1 cellular context compared by ENCODE assay signal in the genomic region with DNA sequence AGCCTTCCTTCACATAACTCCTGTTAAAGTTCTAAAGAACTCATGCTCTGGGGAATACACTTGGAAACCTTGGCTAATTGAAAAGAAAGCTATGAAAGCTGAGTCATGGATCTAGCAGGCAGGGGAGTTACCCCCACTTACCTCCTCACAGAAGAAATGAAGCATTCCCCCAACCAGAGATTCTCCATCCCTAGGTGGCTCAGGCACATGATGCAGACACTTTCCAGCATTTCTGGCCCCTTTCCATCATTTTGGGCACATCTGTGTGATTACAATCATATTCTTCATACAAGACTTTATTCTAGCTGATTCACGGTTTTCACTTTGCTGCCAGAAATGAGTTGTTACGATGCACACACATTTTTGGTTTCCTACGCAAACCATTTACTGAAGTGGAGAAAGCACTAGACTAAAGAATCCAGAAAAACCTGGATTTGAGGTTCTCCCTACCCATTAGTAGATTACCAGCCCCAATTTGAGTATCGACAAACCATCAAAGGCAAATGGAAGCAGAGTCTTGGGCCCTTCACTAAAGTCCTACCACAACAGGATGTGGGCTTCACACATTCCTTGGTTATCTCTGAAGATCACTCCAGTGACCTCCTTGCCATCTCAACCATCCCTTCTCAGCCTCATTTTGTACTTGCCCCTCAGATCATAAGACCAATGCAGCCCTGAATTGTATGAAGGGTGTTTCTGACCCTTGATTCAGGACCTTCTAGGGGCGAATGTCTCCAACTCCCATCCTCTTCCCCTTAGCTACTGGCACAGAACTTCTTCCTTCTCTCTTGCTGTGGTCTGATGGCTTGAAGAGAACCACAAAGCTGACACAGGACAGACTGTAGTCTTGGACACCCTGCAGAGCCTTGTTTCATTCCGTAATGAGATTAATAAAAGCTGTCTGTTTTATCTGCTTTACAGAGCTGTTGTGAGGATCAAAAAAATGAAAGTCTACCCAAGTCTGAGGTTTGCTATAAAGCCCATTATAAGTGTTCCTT.
TF ChIP-seq lines count a peak whose summit lies in the region.

No MANE protein-coding gene starts in this region.

TF ChIP-seq in K562, 482 proteins besides CTCF, POLR2A, EP300 and RAD21:
- TF ChIP-seq CAMTA2 (CRISPR knock-in tag; conservative IDR thresholded peaks at IDR 0.05) (no peak), TEAD1 (CRISPR knock-in tag; IDR thresholded peaks at IDR 0.05) (0 out of 4 replicates have a peak, but pooled peaks of 1 of the 2 experiments have one; percentile 14), NFE2 (IDR thresholded peaks at IDR 0.05; ENCODE audit: low read depth) (0 out of 2 replicates have a peak, but pooled peaks have one; percentile 6), TRIM24 (IDR thresholded peaks at IDR 0.05) (no peak), NEUROD1 (IDR thresholded peaks at IDR 0.05; ENCODE audit: borderline replicate concordance, low read depth, low read length, partially characterized antibody) (no peak), ZNF3 (CRISPR knock-in tag; IDR thresholded peaks at IDR 0.05) (no peak), MAFG (tag; conservative IDR thresholded peaks at IDR 0.05) (peak; percentile 30), FOS (IDR thresholded peaks at IDR 0.05; ENCODE audit: extremely low read depth, insufficient read length) (no peak), TAL1 (IDR thresholded peaks at IDR 0.05) (no peak), SAFB2 (IDR thresholded peaks at IDR 0.05; ENCODE audit: borderline replicate concordance, low read depth, low read length, severe bottlenecking) (no peak), CTBP1 (IDR thresholded peaks at IDR 0.05; ENCODE audit: borderline replicate concordance) (no peak), ZNF316 (IDR thresholded peaks at IDR 0.05) (0 out of 2 replicates have a peak, but pooled peaks have one; percentile 2), XRCC5 (IDR thresholded peaks at IDR 0.05; ENCODE audit: low read depth, low read length) (no peak), NR1H2 (CRISPR knock-in tag; IDR thresholded peaks at IDR 0.05) (no peak), PTTG1 (tag; IDR thresholded peaks at IDR 0.05; ENCODE audit: low read depth) (no peak)
- TF ChIP-seq, protein P1, sequence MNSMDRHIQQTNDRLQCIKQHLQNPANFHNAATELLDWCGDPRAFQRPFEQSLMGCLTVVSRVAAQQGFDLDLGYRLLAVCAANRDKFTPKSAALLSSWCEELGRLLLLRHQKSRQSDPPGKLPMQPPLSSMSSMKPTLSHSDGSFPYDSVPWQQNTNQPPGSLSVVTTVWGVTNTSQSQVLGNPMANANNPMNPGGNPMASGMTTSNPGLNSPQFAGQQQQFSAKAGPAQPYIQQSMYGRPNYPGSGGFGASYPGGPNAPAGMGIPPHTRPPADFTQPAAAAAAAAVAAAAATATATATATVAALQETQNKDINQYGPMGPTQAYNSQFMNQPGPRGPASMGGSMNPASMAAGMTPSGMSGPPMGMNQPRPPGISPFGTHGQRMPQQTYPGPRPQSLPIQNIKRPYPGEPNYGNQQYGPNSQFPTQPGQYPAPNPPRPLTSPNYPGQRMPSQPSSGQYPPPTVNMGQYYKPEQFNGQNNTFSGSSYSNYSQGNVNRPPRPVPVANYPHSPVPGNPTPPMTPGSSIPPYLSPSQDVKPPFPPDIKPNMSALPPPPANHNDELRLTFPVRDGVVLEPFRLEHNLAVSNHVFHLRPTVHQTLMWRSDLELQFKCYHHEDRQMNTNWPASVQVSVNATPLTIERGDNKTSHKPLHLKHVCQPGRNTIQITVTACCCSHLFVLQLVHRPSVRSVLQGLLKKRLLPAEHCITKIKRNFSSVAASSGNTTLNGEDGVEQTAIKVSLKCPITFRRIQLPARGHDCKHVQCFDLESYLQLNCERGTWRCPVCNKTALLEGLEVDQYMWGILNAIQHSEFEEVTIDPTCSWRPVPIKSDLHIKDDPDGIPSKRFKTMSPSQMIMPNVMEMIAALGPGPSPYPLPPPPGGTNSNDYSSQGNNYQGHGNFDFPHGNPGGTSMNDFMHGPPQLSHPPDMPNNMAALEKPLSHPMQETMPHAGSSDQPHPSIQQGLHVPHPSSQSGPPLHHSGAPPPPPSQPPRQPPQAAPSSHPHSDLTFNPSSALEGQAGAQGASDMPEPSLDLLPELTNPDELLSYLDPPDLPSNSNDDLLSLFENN (IDR thresholded peaks at IDR 0.05; ENCODE audit: low read depth in 2 of 2, low read length in 2 of 2): no peak
- TF ChIP-seq, protein P2, sequence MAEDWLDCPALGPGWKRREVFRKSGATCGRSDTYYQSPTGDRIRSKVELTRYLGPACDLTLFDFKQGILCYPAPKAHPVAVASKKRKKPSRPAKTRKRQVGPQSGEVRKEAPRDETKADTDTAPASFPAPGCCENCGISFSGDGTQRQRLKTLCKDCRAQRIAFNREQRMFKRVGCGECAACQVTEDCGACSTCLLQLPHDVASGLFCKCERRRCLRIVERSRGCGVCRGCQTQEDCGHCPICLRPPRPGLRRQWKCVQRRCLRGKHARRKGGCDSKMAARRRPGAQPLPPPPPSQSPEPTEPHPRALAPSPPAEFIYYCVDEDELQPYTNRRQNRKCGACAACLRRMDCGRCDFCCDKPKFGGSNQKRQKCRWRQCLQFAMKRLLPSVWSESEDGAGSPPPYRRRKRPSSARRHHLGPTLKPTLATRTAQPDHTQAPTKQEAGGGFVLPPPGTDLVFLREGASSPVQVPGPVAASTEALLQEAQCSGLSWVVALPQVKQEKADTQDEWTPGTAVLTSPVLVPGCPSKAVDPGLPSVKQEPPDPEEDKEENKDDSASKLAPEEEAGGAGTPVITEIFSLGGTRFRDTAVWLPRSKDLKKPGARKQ (CRISPR knock-in tag; IDR thresholded peaks at IDR 0.05): no peak
